In the genomic region with DNA sequence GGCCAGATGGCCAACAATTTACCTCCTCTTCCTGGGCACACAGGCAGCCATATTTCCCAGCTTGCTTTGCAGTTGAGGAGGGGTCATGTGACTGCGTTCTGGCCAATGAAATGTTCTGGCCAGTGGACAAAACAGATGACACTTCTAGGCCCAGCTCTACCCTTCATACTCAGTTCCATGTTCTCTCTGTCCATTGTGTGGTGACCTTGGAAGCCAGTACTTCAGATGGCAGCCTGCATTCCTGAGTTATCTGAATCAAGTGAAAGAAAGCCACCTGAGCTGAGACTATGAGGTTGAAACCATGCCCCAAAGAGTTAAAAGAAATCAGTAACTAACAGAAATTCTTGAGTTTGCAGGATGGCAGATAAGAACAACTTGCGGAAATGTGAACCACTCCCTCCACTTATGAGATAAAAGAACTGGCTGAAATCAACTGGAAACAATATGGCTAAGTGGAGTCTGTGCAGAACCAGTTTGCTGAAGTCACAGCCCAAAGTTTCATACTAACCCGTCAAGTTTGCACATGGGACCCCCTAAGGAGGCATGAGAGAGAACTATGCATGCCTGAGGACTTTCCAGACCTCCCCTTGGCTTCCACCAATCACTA, we compare ENCODE assay signal across 1 cellular context.
TF ChIP-seq lines count a peak whose summit lies in the region.

No MANE protein-coding gene starts in this region.

TF ChIP-seq in K562, 482 proteins besides CTCF, POLR2A, EP300 and RAD21 (continued from another document and continues in another):
- TF ChIP-seq, protein P1, sequence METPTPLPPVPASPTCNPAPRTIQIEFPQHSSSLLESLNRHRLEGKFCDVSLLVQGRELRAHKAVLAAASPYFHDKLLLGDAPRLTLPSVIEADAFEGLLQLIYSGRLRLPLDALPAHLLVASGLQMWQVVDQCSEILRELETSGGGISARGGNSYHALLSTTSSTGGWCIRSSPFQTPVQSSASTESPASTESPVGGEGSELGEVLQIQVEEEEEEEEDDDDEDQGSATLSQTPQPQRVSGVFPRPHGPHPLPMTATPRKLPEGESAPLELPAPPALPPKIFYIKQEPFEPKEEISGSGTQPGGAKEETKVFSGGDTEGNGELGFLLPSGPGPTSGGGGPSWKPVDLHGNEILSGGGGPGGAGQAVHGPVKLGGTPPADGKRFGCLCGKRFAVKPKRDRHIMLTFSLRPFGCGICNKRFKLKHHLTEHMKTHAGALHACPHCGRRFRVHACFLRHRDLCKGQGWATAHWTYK (CRISPR knock-in tag; IDR thresholded peaks at IDR 0.05), result 0 out of 2 replicates have a peak, but pooled peaks have one; percentile 51
- TF ChIP-seq MCM3 (IDR thresholded peaks at IDR 0.05) (no peak), CBFB (CRISPR knock-in tag; IDR thresholded peaks at IDR 0.05) (no peak), CBX2 (IDR thresholded peaks at IDR 0.05; ENCODE audit: insufficient read depth, low read length, poor library complexity, severe bottlenecking) (no peak), TAF9B (IDR thresholded peaks at IDR 0.05; ENCODE audit: partially characterized antibody) (peak; percentile 29), EHMT2 (IDR thresholded peaks at IDR 0.05) (peak; percentile 91), EWSR1 (IDR thresholded peaks at IDR 0.05; ENCODE audit: borderline replicate concordance, low read depth, partially characterized antibody) (no peak), PHB (CRISPR knock-in tag; IDR thresholded peaks at IDR 0.05) (no peak), RBM25 (IDR thresholded peaks at IDR 0.05; ENCODE audit: low read depth, low read length, severe bottlenecking) (peak; percentile 31), POU5F1 (IDR thresholded peaks at IDR 0.05; ENCODE audit: borderline replicate concordance, low read depth, low read length, partially characterized antibody) (no peak), IFI16 (CRISPR knock-in tag; IDR thresholded peaks at IDR 0.05) (no peak), PML (IDR thresholded peaks at IDR 0.05; ENCODE audit: low read length) (peak; percentile 94), ZNF197 (CRISPR knock-in tag; IDR thresholded peaks at IDR 0.05; ENCODE audit: low read depth) (0 out of 2 replicates have a peak, but pooled peaks have one; percentile 69), TOE1 (IDR thresholded peaks at IDR 0.05; ENCODE audit: borderline replicate concordance) (peak; percentile 96), TOE1 (CRISPR knock-in tag; IDR thresholded peaks at IDR 0.05; ENCODE audit: borderline replicate concordance, low read depth) (no peak), SMC3 (conservative IDR thresholded peaks at IDR 0.05; ENCODE audit: insufficient read depth, low read depth, low read length) (no peak), ZC3H8 (IDR thresholded peaks at IDR 0.05) (no peak), SIN3B (IDR thresholded peaks at IDR 0.05; ENCODE audit: low read depth) (no peak), ZNF239 (CRISPR knock-in tag; IDR thresholded peaks at IDR 0.05) (no peak), ZNF584 (CRISPR knock-in tag; IDR thresholded peaks at IDR 0.05; ENCODE audit: low read depth) (peak; percentile 61; the same call in 1 of the 2 replicates), ZNF75A (CRISPR knock-in tag; IDR thresholded peaks at IDR 0.05) (no peak), SOX6 (IDR thresholded peaks at IDR 0.05) (peak; percentile 95), ELF1 (tag; IDR thresholded peaks at IDR 0.05) (peak; percentile 75), CBX1 (IDR thresholded peaks at IDR 0.05; ENCODE audit: low read depth) (peak; percentile 79), PHB2 (IDR thresholded peaks at IDR 0.05; ENCODE audit: low read depth) (peak; percentile 83), CAMTA2 (CRISPR knock-in tag; conservative IDR thresholded peaks at IDR 0.05) (no peak), SLC30A9 (CRISPR knock-in tag; IDR thresholded peaks at IDR 0.05) (no peak), CTBP1 (IDR thresholded peaks at IDR 0.05; ENCODE audit: borderline replicate concordance) (peak; percentile 86), CHD2 (IDR thresholded peaks at IDR 0.05; ENCODE audit: low read depth, low read length) (no peak), DPF2 (IDR thresholded peaks at IDR 0.05) (peak; percentile 96), ZNF445 (CRISPR knock-in tag; IDR thresholded peaks at IDR 0.05; ENCODE audit: low read depth) (no peak), TEAD1 (CRISPR knock-in tag; IDR thresholded peaks at IDR 0.05) (peak; percentile 90 to 94), HDAC6 (IDR thresholded peaks at IDR 0.05; ENCODE audit: low read depth, low read length) (no peak), GATA2 (CRISPR knock-in tag; IDR thresholded peaks at IDR 0.05) (peak; percentile 96), EP400 (IDR thresholded peaks at IDR 0.05) (peak; percentile 57), LEF1 (IDR thresholded peaks at IDR 0.05) (peak; percentile 96), ZNF175 (CRISPR knock-in tag; IDR thresholded peaks at IDR 0.05; ENCODE audit: low read depth) (peak; percentile 80)
- TF ChIP-seq, protein P2, sequence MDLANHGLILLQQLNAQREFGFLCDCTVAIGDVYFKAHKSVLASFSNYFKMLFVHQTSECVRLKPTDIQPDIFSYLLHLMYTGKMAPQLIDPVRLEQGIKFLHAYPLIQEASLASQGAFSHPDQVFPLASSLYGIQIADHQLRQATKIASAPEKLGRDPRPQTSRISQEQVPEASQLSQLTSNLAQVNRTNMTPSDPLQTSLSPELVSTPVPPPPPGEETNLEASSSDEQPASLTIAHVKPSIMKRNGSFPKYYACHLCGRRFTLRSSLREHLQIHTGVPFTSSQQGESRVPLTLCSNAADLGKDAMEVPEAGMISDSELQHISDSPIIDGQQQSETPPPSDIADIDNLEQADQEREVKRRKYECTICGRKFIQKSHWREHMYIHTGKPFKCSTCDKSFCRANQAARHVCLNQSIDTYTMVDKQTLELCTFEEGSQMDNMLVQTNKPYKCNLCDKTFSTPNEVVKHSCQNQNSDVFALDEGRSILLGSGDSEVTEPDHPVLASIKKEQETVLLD (IDR thresholded peaks at IDR 0.05), result peak; percentile 66; the same call in 1 of the 2 replicates
- TF ChIP-seq, protein P3, sequence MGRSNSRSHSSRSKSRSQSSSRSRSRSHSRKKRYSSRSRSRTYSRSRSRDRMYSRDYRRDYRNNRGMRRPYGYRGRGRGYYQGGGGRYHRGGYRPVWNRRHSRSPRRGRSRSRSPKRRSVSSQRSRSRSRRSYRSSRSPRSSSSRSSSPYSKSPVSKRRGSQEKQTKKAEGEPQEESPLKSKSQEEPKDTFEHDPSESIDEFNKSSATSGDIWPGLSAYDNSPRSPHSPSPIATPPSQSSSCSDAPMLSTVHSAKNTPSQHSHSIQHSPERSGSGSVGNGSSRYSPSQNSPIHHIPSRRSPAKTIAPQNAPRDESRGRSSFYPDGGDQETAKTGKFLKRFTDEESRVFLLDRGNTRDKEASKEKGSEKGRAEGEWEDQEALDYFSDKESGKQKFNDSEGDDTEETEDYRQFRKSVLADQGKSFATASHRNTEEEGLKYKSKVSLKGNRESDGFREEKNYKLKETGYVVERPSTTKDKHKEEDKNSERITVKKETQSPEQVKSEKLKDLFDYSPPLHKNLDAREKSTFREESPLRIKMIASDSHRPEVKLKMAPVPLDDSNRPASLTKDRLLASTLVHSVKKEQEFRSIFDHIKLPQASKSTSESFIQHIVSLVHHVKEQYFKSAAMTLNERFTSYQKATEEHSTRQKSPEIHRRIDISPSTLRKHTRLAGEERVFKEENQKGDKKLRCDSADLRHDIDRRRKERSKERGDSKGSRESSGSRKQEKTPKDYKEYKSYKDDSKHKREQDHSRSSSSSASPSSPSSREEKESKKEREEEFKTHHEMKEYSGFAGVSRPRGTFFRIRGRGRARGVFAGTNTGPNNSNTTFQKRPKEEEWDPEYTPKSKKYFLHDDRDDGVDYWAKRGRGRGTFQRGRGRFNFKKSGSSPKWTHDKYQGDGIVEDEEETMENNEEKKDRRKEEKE (IDR thresholded peaks at IDR 0.05; ENCODE audit: borderline replicate concordance in 1 of 2, control insufficient read depth in 1 of 2, low read depth in 2 of 2, low read length in 1 of 2), result no peak
- TF ChIP-seq, protein P4, sequence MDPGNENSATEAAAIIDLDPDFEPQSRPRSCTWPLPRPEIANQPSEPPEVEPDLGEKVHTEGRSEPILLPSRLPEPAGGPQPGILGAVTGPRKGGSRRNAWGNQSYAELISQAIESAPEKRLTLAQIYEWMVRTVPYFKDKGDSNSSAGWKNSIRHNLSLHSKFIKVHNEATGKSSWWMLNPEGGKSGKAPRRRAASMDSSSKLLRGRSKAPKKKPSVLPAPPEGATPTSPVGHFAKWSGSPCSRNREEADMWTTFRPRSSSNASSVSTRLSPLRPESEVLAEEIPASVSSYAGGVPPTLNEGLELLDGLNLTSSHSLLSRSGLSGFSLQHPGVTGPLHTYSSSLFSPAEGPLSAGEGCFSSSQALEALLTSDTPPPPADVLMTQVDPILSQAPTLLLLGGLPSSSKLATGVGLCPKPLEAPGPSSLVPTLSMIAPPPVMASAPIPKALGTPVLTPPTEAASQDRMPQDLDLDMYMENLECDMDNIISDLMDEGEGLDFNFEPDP (CRISPR knock-in tag; IDR thresholded peaks at IDR 0.05), result no peak
- TF ChIP-seq, protein P5, sequence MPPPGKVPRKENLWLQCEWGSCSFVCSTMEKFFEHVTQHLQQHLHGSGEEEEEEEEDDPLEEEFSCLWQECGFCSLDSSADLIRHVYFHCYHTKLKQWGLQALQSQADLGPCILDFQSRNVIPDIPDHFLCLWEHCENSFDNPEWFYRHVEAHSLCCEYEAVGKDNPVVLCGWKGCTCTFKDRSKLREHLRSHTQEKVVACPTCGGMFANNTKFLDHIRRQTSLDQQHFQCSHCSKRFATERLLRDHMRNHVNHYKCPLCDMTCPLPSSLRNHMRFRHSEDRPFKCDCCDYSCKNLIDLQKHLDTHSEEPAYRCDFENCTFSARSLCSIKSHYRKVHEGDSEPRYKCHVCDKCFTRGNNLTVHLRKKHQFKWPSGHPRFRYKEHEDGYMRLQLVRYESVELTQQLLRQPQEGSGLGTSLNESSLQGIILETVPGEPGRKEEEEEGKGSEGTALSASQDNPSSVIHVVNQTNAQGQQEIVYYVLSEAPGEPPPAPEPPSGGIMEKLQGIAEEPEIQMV (tag; conservative IDR thresholded peaks at IDR 0.05; ENCODE audit: low read depth), result no peak
- TF ChIP-seq, protein P6, sequence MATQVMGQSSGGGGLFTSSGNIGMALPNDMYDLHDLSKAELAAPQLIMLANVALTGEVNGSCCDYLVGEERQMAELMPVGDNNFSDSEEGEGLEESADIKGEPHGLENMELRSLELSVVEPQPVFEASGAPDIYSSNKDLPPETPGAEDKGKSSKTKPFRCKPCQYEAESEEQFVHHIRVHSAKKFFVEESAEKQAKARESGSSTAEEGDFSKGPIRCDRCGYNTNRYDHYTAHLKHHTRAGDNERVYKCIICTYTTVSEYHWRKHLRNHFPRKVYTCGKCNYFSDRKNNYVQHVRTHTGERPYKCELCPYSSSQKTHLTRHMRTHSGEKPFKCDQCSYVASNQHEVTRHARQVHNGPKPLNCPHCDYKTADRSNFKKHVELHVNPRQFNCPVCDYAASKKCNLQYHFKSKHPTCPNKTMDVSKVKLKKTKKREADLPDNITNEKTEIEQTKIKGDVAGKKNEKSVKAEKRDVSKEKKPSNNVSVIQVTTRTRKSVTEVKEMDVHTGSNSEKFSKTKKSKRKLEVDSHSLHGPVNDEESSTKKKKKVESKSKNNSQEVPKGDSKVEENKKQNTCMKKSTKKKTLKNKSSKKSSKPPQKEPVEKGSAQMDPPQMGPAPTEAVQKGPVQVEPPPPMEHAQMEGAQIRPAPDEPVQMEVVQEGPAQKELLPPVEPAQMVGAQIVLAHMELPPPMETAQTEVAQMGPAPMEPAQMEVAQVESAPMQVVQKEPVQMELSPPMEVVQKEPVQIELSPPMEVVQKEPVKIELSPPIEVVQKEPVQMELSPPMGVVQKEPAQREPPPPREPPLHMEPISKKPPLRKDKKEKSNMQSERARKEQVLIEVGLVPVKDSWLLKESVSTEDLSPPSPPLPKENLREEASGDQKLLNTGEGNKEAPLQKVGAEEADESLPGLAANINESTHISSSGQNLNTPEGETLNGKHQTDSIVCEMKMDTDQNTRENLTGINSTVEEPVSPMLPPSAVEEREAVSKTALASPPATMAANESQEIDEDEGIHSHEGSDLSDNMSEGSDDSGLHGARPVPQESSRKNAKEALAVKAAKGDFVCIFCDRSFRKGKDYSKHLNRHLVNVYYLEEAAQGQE (CRISPR knock-in tag; IDR thresholded peaks at IDR 0.05; ENCODE audit: low read depth), result no peak
- TF ChIP-seq, protein P7, sequence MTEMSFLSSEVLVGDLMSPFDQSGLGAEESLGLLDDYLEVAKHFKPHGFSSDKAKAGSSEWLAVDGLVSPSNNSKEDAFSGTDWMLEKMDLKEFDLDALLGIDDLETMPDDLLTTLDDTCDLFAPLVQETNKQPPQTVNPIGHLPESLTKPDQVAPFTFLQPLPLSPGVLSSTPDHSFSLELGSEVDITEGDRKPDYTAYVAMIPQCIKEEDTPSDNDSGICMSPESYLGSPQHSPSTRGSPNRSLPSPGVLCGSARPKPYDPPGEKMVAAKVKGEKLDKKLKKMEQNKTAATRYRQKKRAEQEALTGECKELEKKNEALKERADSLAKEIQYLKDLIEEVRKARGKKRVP (CRISPR knock-in tag; IDR thresholded peaks at IDR 0.05), result peak; percentile 37; the same call in 1 of the 2 replicates
- TF ChIP-seq, protein P8, sequence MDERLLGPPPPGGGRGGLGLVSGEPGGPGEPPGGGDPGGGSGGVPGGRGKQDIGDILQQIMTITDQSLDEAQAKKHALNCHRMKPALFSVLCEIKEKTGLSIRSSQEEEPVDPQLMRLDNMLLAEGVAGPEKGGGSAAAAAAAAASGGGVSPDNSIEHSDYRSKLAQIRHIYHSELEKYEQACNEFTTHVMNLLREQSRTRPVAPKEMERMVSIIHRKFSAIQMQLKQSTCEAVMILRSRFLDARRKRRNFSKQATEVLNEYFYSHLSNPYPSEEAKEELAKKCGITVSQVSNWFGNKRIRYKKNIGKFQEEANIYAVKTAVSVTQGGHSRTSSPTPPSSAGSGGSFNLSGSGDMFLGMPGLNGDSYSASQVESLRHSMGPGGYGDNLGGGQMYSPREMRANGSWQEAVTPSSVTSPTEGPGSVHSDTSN (CRISPR knock-in tag; IDR thresholded peaks at IDR 0.05; ENCODE audit: low read depth), result no peak
- TF ChIP-seq, protein P8 (tag; conservative IDR thresholded peaks at IDR 0.05; ENCODE audit: low read depth), result no peak
- TF ChIP-seq, protein P9, sequence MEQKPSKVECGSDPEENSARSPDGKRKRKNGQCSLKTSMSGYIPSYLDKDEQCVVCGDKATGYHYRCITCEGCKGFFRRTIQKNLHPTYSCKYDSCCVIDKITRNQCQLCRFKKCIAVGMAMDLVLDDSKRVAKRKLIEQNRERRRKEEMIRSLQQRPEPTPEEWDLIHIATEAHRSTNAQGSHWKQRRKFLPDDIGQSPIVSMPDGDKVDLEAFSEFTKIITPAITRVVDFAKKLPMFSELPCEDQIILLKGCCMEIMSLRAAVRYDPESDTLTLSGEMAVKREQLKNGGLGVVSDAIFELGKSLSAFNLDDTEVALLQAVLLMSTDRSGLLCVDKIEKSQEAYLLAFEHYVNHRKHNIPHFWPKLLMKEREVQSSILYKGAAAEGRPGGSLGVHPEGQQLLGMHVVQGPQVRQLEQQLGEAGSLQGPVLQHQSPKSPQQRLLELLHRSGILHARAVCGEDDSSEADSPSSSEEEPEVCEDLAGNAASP (IDR thresholded peaks at IDR 0.05), result no peak
